ENCODE assay signal across 1 cellular context in genomic region chr20:36886859-36887778, GRCh38.
TF ChIP-seq lines count a peak whose summit lies in the region.

No MANE protein-coding gene starts in this region.

TF ChIP-seq in GM12878, 131 proteins besides CTCF, POLR2A, EP300 and RAD21 (continued from another document and continues in another):
- TF ChIP-seq ZNF687 (IDR thresholded peaks at IDR 0.05), result 0 out of 2 replicates have a peak, but pooled peaks have one; percentile 40
- peak; percentile 45; the same call in 1 of the 2 replicates for TF ChIP-seq EED (IDR thresholded peaks at IDR 0.05; ENCODE audit: low read depth)
- no peak for TF ChIP-seq TARDBP (IDR thresholded peaks at IDR 0.05; ENCODE audit: borderline replicate concordance)
- TF ChIP-seq TCF3 (IDR thresholded peaks at IDR 0.05; ENCODE audit: borderline replicate concordance, insufficient read depth, low read depth, low read length), result no peak
- peak; percentile 35 to 39; a peak in 2 of 4 replicates for TF ChIP-seq IKZF2 (IDR thresholded peaks at IDR 0.05)
- no peak for TF ChIP-seq SREBF2 (IDR thresholded peaks at IDR 0.05; ENCODE audit: low read length)
- TF ChIP-seq, protein P1, sequence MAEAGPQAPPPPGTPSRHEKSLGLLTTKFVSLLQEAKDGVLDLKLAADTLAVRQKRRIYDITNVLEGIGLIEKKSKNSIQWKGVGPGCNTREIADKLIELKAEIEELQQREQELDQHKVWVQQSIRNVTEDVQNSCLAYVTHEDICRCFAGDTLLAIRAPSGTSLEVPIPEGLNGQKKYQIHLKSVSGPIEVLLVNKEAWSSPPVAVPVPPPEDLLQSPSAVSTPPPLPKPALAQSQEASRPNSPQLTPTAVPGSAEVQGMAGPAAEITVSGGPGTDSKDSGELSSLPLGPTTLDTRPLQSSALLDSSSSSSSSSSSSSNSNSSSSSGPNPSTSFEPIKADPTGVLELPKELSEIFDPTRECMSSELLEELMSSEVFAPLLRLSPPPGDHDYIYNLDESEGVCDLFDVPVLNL (IDR thresholded peaks at IDR 0.05; ENCODE audit: low read depth, low read length), result no peak
- TF ChIP-seq, protein P2, sequence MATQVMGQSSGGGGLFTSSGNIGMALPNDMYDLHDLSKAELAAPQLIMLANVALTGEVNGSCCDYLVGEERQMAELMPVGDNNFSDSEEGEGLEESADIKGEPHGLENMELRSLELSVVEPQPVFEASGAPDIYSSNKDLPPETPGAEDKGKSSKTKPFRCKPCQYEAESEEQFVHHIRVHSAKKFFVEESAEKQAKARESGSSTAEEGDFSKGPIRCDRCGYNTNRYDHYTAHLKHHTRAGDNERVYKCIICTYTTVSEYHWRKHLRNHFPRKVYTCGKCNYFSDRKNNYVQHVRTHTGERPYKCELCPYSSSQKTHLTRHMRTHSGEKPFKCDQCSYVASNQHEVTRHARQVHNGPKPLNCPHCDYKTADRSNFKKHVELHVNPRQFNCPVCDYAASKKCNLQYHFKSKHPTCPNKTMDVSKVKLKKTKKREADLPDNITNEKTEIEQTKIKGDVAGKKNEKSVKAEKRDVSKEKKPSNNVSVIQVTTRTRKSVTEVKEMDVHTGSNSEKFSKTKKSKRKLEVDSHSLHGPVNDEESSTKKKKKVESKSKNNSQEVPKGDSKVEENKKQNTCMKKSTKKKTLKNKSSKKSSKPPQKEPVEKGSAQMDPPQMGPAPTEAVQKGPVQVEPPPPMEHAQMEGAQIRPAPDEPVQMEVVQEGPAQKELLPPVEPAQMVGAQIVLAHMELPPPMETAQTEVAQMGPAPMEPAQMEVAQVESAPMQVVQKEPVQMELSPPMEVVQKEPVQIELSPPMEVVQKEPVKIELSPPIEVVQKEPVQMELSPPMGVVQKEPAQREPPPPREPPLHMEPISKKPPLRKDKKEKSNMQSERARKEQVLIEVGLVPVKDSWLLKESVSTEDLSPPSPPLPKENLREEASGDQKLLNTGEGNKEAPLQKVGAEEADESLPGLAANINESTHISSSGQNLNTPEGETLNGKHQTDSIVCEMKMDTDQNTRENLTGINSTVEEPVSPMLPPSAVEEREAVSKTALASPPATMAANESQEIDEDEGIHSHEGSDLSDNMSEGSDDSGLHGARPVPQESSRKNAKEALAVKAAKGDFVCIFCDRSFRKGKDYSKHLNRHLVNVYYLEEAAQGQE (IDR thresholded peaks at IDR 0.05; ENCODE audit: low read depth, low read length), result no peak
- no peak for TF ChIP-seq SUZ12 (IDR thresholded peaks at IDR 0.05; ENCODE audit: unreplicated experiment)
- TF ChIP-seq IRF4 (IDR thresholded peaks at IDR 0.05; ENCODE audit: low read depth, low read length), result no peak
- no peak for TF ChIP-seq CUX1 (IDR thresholded peaks at IDR 0.05; ENCODE audit: insufficient replicate concordance, low read depth, low read length)
- no peak for TF ChIP-seq RELA (IDR thresholded peaks at IDR 0.05; ENCODE audit: borderline replicate concordance, partially characterized antibody)
- TF ChIP-seq, protein P3, sequence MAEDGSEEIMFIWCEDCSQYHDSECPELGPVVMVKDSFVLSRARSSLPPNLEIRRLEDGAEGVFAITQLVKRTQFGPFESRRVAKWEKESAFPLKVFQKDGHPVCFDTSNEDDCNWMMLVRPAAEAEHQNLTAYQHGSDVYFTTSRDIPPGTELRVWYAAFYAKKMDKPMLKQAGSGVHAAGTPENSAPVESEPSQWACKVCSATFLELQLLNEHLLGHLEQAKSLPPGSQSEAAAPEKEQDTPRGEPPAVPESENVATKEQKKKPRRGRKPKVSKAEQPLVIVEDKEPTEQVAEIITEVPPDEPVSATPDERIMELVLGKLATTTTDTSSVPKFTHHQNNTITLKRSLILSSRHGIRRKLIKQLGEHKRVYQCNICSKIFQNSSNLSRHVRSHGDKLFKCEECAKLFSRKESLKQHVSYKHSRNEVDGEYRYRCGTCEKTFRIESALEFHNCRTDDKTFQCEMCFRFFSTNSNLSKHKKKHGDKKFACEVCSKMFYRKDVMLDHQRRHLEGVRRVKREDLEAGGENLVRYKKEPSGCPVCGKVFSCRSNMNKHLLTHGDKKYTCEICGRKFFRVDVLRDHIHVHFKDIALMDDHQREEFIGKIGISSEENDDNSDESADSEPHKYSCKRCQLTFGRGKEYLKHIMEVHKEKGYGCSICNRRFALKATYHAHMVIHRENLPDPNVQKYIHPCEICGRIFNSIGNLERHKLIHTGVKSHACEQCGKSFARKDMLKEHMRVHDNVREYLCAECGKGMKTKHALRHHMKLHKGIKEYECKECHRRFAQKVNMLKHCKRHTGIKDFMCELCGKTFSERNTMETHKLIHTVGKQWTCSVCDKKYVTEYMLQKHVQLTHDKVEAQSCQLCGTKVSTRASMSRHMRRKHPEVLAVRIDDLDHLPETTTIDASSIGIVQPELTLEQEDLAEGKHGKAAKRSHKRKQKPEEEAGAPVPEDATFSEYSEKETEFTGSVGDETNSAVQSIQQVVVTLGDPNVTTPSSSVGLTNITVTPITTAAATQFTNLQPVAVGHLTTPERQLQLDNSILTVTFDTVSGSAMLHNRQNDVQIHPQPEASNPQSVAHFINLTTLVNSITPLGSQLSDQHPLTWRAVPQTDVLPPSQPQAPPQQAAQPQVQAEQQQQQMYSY (CRISPR knock-in tag; IDR thresholded peaks at IDR 0.05), result no peak
- TF ChIP-seq IKZF1 (conservative IDR thresholded peaks at IDR 0.05), result peak; percentile 72
- TF ChIP-seq E4F1 (IDR thresholded peaks at IDR 0.05; ENCODE audit: borderline replicate concordance, partially characterized antibody), result no peak
- no peak for TF ChIP-seq SIX5 (IDR thresholded peaks at IDR 0.05; ENCODE audit: low read depth, low read length, severe bottlenecking)
- no peak for TF ChIP-seq ZBTB4 (CRISPR knock-in tag; IDR thresholded peaks at IDR 0.05)
- TF ChIP-seq, protein P4, sequence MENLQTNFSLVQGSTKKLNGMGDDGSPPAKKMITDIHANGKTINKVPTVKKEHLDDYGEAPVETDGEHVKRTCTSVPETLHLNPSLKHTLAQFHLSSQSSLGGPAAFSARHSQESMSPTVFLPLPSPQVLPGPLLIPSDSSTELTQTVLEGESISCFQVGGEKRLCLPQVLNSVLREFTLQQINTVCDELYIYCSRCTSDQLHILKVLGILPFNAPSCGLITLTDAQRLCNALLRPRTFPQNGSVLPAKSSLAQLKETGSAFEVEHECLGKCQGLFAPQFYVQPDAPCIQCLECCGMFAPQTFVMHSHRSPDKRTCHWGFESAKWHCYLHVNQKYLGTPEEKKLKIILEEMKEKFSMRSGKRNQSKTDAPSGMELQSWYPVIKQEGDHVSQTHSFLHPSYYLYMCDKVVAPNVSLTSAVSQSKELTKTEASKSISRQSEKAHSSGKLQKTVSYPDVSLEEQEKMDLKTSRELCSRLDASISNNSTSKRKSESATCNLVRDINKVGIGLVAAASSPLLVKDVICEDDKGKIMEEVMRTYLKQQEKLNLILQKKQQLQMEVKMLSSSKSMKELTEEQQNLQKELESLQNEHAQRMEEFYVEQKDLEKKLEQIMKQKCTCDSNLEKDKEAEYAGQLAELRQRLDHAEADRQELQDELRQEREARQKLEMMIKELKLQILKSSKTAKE (IDR thresholded peaks at IDR 0.05; ENCODE audit: low read depth, poor library complexity, severe bottlenecking), result peak; percentile 43
- TF ChIP-seq ETV6 (conservative IDR thresholded peaks at IDR 0.05 in 1 of 2, IDR thresholded peaks at IDR 0.05 in 1 of 2; ENCODE audit: borderline replicate concordance in 1 of 2, low read depth in 1 of 2), result no peak
- no peak for TF ChIP-seq JUND (IDR thresholded peaks at IDR 0.05; ENCODE audit: low read depth, low read length)
